9 cellular contexts compared by ENCODE assay signal in genomic region chr10:32981760-32982159, GRCh38. TPM values are rescaled to one million over a fixed set of nuclear protein-coding genes. Genes with fewer than 3 reads are reported as not detected.
DNase-seq lines count a peak whose midpoint lies in the region; ATAC-seq, FAIRE-seq and TF ChIP-seq lines count a peak whose summit lies in the region.
"Had no signal": no experiment of that assay in that cellular context is flagged by ENCODE, and none has a peak within 500 bp of the region (broad histone marks: within the 10 kb centered on the region; RNA-seq: fewer than 3 reads in every experiment).

No MANE protein-coding gene starts in this region.

- no peak overlapping the region for H2AFZ ChIP-seq in trophoblast cell (ENCODE audit: insufficient read depth, low read length, poor library complexity)

- no peak overlapping the region for H4K12ac ChIP-seq in trophoblast cell (ENCODE audit: low read depth, low read length)

- DNase-seq in Daoy (ENCODE audit: low read depth), result peak; percentile 58
- no peak for DNase-seq in foreskin keratinocyte
- DNase-seq in trophoblast cell, result peak in 1 of 2 donors; percentile 86
- no peak for DNase-seq in putamen (ENCODE audit: low spot score)
- no peak for DNase-seq in middle frontal gyrus (ENCODE audit: extremely low spot score, low spot score)
- DNase-seq in foreskin melanocyte, result no peak

- peaks cover 38% of the 10 kb centered on the region for H3K79me1 ChIP-seq in trophoblast cell (ENCODE audit: low read length)

- peaks cover 2% of the 10 kb centered on the region for H3K79me2 ChIP-seq in trophoblast cell (ENCODE audit: control insufficient read depth, insufficient read depth, low read length, poor library complexity)

- H3K4me2 ChIP-seq in trophoblast cell (ENCODE audit: low read length), result no peak overlapping the region

- ATAC-seq in foreskin keratinocyte (no peak), HG03159 (IDR thresholded peaks at IDR 0.05; ENCODE audit: unreplicated experiment) (no peak)

- H3K4me1 ChIP-seq in foreskin keratinocyte (peaks cover 51% of the 10 kb centered on the region), trophoblast cell (ENCODE audit: control insufficient read depth in 1 of 2, insufficient read depth in 2 of 2, low read length in 2 of 2) (peaks cover 18 to 23% of the 10 kb centered on the region in 2 experiments)

- peak overlapping the region; percentile 93 for H2BK120ac ChIP-seq in trophoblast cell (ENCODE audit: insufficient read depth, low read length, poor library complexity)

- H3K27me3 ChIP-seq in foreskin keratinocyte (no peaks in the 10 kb centered on the region), trophoblast cell (ENCODE audit: insufficient read depth, low read length) (no peaks in the 10 kb centered on the region)

- peak overlapping the region; percentile 81 for H3K18ac ChIP-seq in trophoblast cell (ENCODE audit: low read length)

- no peak overlapping the region for H3K9ac ChIP-seq in trophoblast cell (ENCODE audit: low read length)

- peak overlapping the region; percentile 99 for H3K27ac ChIP-seq in foreskin keratinocyte
- peak overlapping the region; percentile 66 for H3K27ac ChIP-seq in trophoblast cell (ENCODE audit: low read depth, low read length)

- FAIRE-seq in TTC549 (lab: Jason Lieb, UNC), result peak; percentile 81
- FAIRE-seq: GM12878 had no signal

- peak overlapping the region; percentile 73 for H4K8ac ChIP-seq in trophoblast cell (ENCODE audit: low read depth, low read length)

- H4K91ac ChIP-seq in trophoblast cell (ENCODE audit: low read depth, low read length), result peak overlapping the region; percentile 88

- H3K23ac ChIP-seq in trophoblast cell (ENCODE audit: low read length), result no peak overlapping the region

- peak overlapping the region; percentile 67 for H3K14ac ChIP-seq in trophoblast cell (ENCODE audit: low read length)

- H3K9me3 ChIP-seq in trophoblast cell (ENCODE audit: insufficient read depth, low read depth, low read length), result no peaks in the 10 kb centered on the region

- no peak for TF ChIP-seq CTCF in foreskin keratinocyte (conservative IDR thresholded peaks at IDR 0.05)

- H3K36me3 ChIP-seq in trophoblast cell (ENCODE audit: control insufficient read depth in 1 of 2, insufficient read depth in 2 of 2, low read length in 2 of 2), result no peaks in the 10 kb centered on the region

- no peak overlapping the region for H3K4me3 ChIP-seq in trophoblast cell (ENCODE audit: low read depth, low read length)
- H3K4me3 ChIP-seq: GM12878 had no signal

- H2AK5ac ChIP-seq in trophoblast cell (ENCODE audit: low read length), result no peak overlapping the region

- H2BK5ac ChIP-seq in trophoblast cell (ENCODE audit: low read depth, low read length, poor library complexity), result peak overlapping the region; percentile 91

- no peak overlapping the region for H3K4ac ChIP-seq in trophoblast cell (ENCODE audit: low read depth, low read length)

- WGBS in trophoblast cell (ENCODE audit: extremely low coverage, insufficient coverage, insufficient read length), result no CpG with 5 or more reads among the region's 4 CpGs

- peak overlapping the region; percentile 97 for H2BK12ac ChIP-seq in trophoblast cell (ENCODE audit: low read length)

RNA-seq across cellular contexts. Expression of gene ITGB1, which starts 23.7 kb away (rescaled TPM):
- total RNA-seq in Daoy (2014; rRNA removed; shearing (Covaris generic)), result 534 and 586 TPM in 2 replicates
- total RNA-seq in foreskin keratinocyte, result 897 and 1,100 TPM in 2 replicates
- 321 and 351 TPM in 2 replicates for polyA plus RNA-seq in foreskin keratinocyte
- polyA plus RNA-seq in trophoblast cell (2013), result 787 and 808 TPM in 2 replicates
